20 cellular contexts compared by ENCODE assay signal in genomic region chr6:82614518-82614917, GRCh38.
DNase-seq lines count a peak whose midpoint lies in the region; FAIRE-seq and TF ChIP-seq lines count a peak whose summit lies in the region.
"Had no signal": no experiment of that assay in that cellular context is flagged by ENCODE, and none has a peak within 500 bp of the region (broad histone marks: within the 10 kb centered on the region; RNA-seq: fewer than 3 reads in every experiment).

No MANE protein-coding gene starts in this region.

- H3K27me3 Mint-ChIP-seq in glutamatergic neuron (ENCODE audit: unreplicated experiment) = peaks cover 1% of the 10 kb centered on the region

- H3K4me1 ChIP-seq in trophoblast cell (ENCODE audit: control insufficient read depth in 1 of 2, insufficient read depth in 2 of 2, low read length in 2 of 2) (peaks cover 4% of the 10 kb centered on the region in 2 experiments), sigmoid colon (no peaks in the 10 kb centered on the region)
- H3K4me1 ChIP-seq: Caco-2, HAP-1 had no signal

- H2BK5ac ChIP-seq in trophoblast cell (ENCODE audit: low read depth, low read length, poor library complexity) = no peak overlapping the region

- no peak overlapping the region for H3K9ac ChIP-seq in trophoblast cell (ENCODE audit: low read length)

- H3K27me3 ChIP-seq in bronchial epithelial cell (ENCODE audit: control insufficient read depth, insufficient read depth, low read length) (no peaks in the 10 kb centered on the region), trophoblast cell (ENCODE audit: insufficient read depth, low read length) (no peaks in the 10 kb centered on the region), sigmoid colon (no peaks in the 10 kb centered on the region)

- H4K91ac ChIP-seq in trophoblast cell (ENCODE audit: low read depth, low read length) = no peak overlapping the region

- no peak overlapping the region for H3K4me2 ChIP-seq in trophoblast cell (ENCODE audit: low read length)

- H3K27ac ChIP-seq in trophoblast cell (ENCODE audit: low read depth, low read length) (no peak overlapping the region), sigmoid colon (no peak overlapping the region)
- H3K27ac ChIP-seq: 22Rv1 had no signal

- no peak overlapping the region for H2BK120ac ChIP-seq in trophoblast cell (ENCODE audit: insufficient read depth, low read length, poor library complexity)

- H4K8ac ChIP-seq in trophoblast cell (ENCODE audit: low read depth, low read length) = no peak overlapping the region

- intact Hi-C loops in sigmoid colon (cut with DNase I) = no loop called here

- TF ChIP-seq POLR2A in sigmoid colon (IDR thresholded peaks at IDR 0.05) = no peak

- H3K9me3 ChIP-seq in trophoblast cell (ENCODE audit: insufficient read depth, low read depth, low read length) (no peaks in the 10 kb centered on the region), sigmoid colon (no peaks in the 10 kb centered on the region)
- H3K9me3 ChIP-seq: Caco-2, HAP-1 had no signal

- peak; percentile 25 for DNase-seq in CMK (ENCODE audit: low read depth)
- DNase-seq in OCI-M1 (lab: John Stamatoyannopoulos, UW) = peak; percentile 60
- DNase-seq in bronchial epithelial cell (ENCODE audit: low read depth) = no peak
- DNase-seq in trophoblast cell = no peak
- DNase-seq in sigmoid colon = no peak
- no peak for DNase-seq in GM19238 (ENCODE audit: insufficient read length, low spot score)
- no peak for DNase-seq in HK-2 (ENCODE audit: unreplicated experiment)
- no peak for DNase-seq in glutamatergic neuron
- DNase-seq: Caco-2; CD8-positive, alpha-beta T cell; DND-41; GDM1 had no signal

- peak overlapping the region; percentile 75 for H4K12ac ChIP-seq in trophoblast cell (ENCODE audit: low read depth, low read length)

- no peak overlapping the region for H3K14ac ChIP-seq in trophoblast cell (ENCODE audit: low read length)

- peaks cover 7% of the 10 kb centered on the region for H3K4me1 Mint-ChIP-seq in glutamatergic neuron (ENCODE audit: low read depth, unreplicated experiment)
- H3K4me1 Mint-ChIP-seq: CD14-positive monocyte had no signal

- no peak overlapping the region for H3K27ac Mint-ChIP-seq in glutamatergic neuron (ENCODE audit: unreplicated experiment)
- H3K27ac Mint-ChIP-seq: CD14-positive monocyte; CD8-positive, alpha-beta T cell had no signal

- H2AFZ ChIP-seq in trophoblast cell (ENCODE audit: insufficient read depth, low read length, poor library complexity) = no peak overlapping the region

- H3K9me3 Mint-ChIP-seq in glutamatergic neuron (ENCODE audit: unreplicated experiment) = no peaks in the 10 kb centered on the region
- H3K9me3 Mint-ChIP-seq: CD8-positive, alpha-beta T cell had no signal

- no peak for TF ChIP-seq EP300 in sigmoid colon (IDR thresholded peaks at IDR 0.05)

- H3K4me3 Mint-ChIP-seq in glutamatergic neuron (ENCODE audit: unreplicated experiment) = no peak overlapping the region
- H3K4me3 Mint-ChIP-seq: CD14-positive monocyte; CD8-positive, alpha-beta T cell had no signal

- H3K23ac ChIP-seq in trophoblast cell (ENCODE audit: low read length) = no peak overlapping the region

- no peaks in the 10 kb centered on the region for H3K79me1 ChIP-seq in trophoblast cell (ENCODE audit: low read length)

- no peaks in the 10 kb centered on the region for H3K36me3 Mint-ChIP-seq in glutamatergic neuron (ENCODE audit: unreplicated experiment)
- H3K36me3 Mint-ChIP-seq: CD14-positive monocyte; CD8-positive, alpha-beta T cell had no signal

- no peak overlapping the region for H2AK5ac ChIP-seq in trophoblast cell (ENCODE audit: low read length)

- H3K4me3 ChIP-seq in bronchial epithelial cell (ENCODE audit: low read depth, low read length) (no peak overlapping the region), trophoblast cell (ENCODE audit: low read depth, low read length) (no peak overlapping the region), sigmoid colon (no peak overlapping the region)
- H3K4me3 ChIP-seq: HAP-1 had no signal

- peak overlapping the region; percentile 80 for H2BK12ac ChIP-seq in trophoblast cell (ENCODE audit: low read length)

- 100% methylated on average over 2 of the region's 3 CpGs for WGBS in trophoblast cell (ENCODE audit: extremely low coverage, insufficient coverage, insufficient read length)
- WGBS in sigmoid colon, 2 donors = 44 to 59% methylated on average over 3 of the region's 3 CpGs

- FAIRE-seq in bronchial epithelial cell (lab: Jason Lieb, UNC) = peak; percentile 92
- FAIRE-seq: GM12892, GM19239, H1, HepG2, HTR-8/SVneo had no signal

- H3K36me3 ChIP-seq in bronchial epithelial cell (ENCODE audit: control insufficient read depth, insufficient read depth, low read length) (no peaks in the 10 kb centered on the region), trophoblast cell (ENCODE audit: control insufficient read depth in 1 of 2, insufficient read depth in 2 of 2, low read length in 2 of 2) (no peaks in the 10 kb centered on the region), sigmoid colon (no peaks in the 10 kb centered on the region)
- H3K36me3 ChIP-seq: HAP-1 had no signal

- TF ChIP-seq CTCF in bronchial epithelial cell (IDR thresholded peaks at IDR 0.05; ENCODE audit: insufficient read depth, low read length, severe bottlenecking) (no peak), sigmoid colon (IDR thresholded peaks at IDR 0.05) (no peak), glutamatergic neuron (IDR thresholded peaks at IDR 0.05; ENCODE audit: partially characterized antibody, unreplicated experiment) (no peak)

- H3K79me2 ChIP-seq in trophoblast cell (ENCODE audit: control insufficient read depth, insufficient read depth, low read length, poor library complexity) = no peaks in the 10 kb centered on the region

- H3K4ac ChIP-seq in trophoblast cell (ENCODE audit: low read depth, low read length) = no peak overlapping the region

- no peak overlapping the region for H3K18ac ChIP-seq in trophoblast cell (ENCODE audit: low read length)

Comparison
In these comparisons a context has a peak if more than half of its experiments do, and no peak if none do; other contexts are left out.
1. DNase-seq: peak in CMK (single experiment) and OCI-M1 (single experiment); none in bronchial epithelial cell (single experiment), trophoblast cell (0 of 2), sigmoid colon (single experiment), GM19238 (single experiment), HK-2 (single experiment) and glutamatergic neuron (single experiment).